ENCODE assay signal across 15 cellular contexts in genomic region chr7:31251441-31251840, GRCh38.
"Had no signal": no experiment of that assay in that cellular context is flagged by ENCODE, and none has a peak within 500 bp of the region (broad histone marks: within the 10 kb centered on the region; RNA-seq: fewer than 3 reads in every experiment).

No MANE protein-coding gene starts in this region.

- FAIRE-seq: kidney had no signal

- ATAC-seq: gastroesophageal sphincter; heart right ventricle; left lung; natural killer cell treated with Interleukin-12 subunit alpha and Interleukin-12 subunit beta and Interleukin-15 and Interleukin-18, amount 100 ng/mL, for 72 hours; stimulated activated memory B cell treated with anti-CD40 and anti-IgM and Interleukin-4, amounts not matched to agents 10 μg/mL and 1 μg/mL and 100 μg/mL, for 72 hours had no signal

- H3K27ac ChIP-seq: brain microvascular endothelial cell, gastroesophageal sphincter, heart right ventricle, left lung, thyroid gland had no signal

- H3K4me1 ChIP-seq: gastroesophageal sphincter, heart right ventricle, left lung, thyroid gland had no signal

- H3K27me3 ChIP-seq: brain microvascular endothelial cell, thyroid gland had no signal

- H3K9me3 ChIP-seq: gastroesophageal sphincter, heart right ventricle, left lung, thyroid gland had no signal

- H3K36me3 ChIP-seq: brain microvascular endothelial cell, gastroesophageal sphincter, heart right ventricle, left lung, thyroid gland had no signal

- H3K4me3 ChIP-seq: gastroesophageal sphincter, heart right ventricle, left lung, thyroid gland had no signal

- DNase-seq: activated CD4-positive, CD25-positive, alpha-beta regulatory T cell treated with anti-CD3 and anti-CD28 coated beads, Interleukin-2, amount 50 U/mL, for 72 hours; activated naive CD4-positive, alpha-beta T cell treated with Interleukin-2 at 50 U/mL for 16 hours; anterior cingulate cortex; brain microvascular endothelial cell; effector memory CD4-positive, alpha-beta T cell; heart right ventricle; kidney; left lung; mesenchymal stem cell; nucleus accumbens; stimulated activated CD4-positive, alpha-beta T cell treated with anti-CD3 and anti-CD28 coated beads, Interleukin-2, amount 100 ng/mL, for 48 hours; thyroid gland had no signal
